Comparison of ENCODE assay signal across 11 cellular contexts in genomic region chr21:38297871-38298270, GRCh38. TPM values are rescaled to one million over a fixed set of nuclear protein-coding genes. Genes with fewer than 3 reads are reported as not detected.
"Had no signal": no experiment of that assay in that cellular context is flagged by ENCODE, and none has a peak within 500 bp of the region (broad histone marks: within the 10 kb centered on the region; RNA-seq: fewer than 3 reads in every experiment).

No MANE protein-coding gene starts in this region.

- H3K36me3 Mint-ChIP-seq: memory B cell had no signal

- H3K4me1 Mint-ChIP-seq: memory B cell had no signal

- H3K27me3 Mint-ChIP-seq: activated CD8-positive, alpha-beta T cell treated with anti-CD3 and anti-CD28 coated beads for 36 hours; stimulated activated naive CD8-positive, alpha-beta T cell treated with anti-CD3 and anti-CD28 coated beads, Interleukin-15, Interleukin-2, amounts not matched to agents 100 ng/mL and 50 ng/mL, for 24 hours had no signal

- H3K4me1 ChIP-seq: prostate gland had no signal

- H3K4me3 ChIP-seq: ascending aorta, esophagus muscularis mucosa, prostate gland had no signal

- H3K4me3 Mint-ChIP-seq: activated CD8-positive, alpha-beta T cell treated with anti-CD3 and anti-CD28 coated beads for 36 hours; memory B cell; stimulated activated naive CD8-positive, alpha-beta T cell treated with anti-CD3 and anti-CD28 coated beads, Interleukin-15, Interleukin-2, amounts not matched to agents 100 ng/mL and 50 ng/mL, for 24 hours had no signal

- DNase-seq: activated CD4-positive, alpha-beta T cell treated with anti-CD3 and anti-CD28 coated beads for 4 hours; activated CD8-positive, alpha-beta memory T cell treated with anti-CD3 and anti-CD28 coated beads, Interleukin-2, amount 50 U/mL, for 48 hours; activated CD8-positive, alpha-beta T cell treated with anti-CD3 and anti-CD28 coated beads for 36 hours; stimulated activated CD4-positive, alpha-beta T cell treated with anti-CD3 and anti-CD28 coated beads, Interleukin-4, amount 100 ng/mL, for 1 hour; stimulated activated CD8-positive, alpha-beta memory T cell treated with anti-CD3 and anti-CD28 coated beads, Interleukin-4, amount 100 ng/mL, for 48 hours had no signal

- H3K9me3 Mint-ChIP-seq: activated CD8-positive, alpha-beta T cell treated with anti-CD3 and anti-CD28 coated beads for 36 hours; memory B cell; stimulated activated naive CD8-positive, alpha-beta T cell treated with anti-CD3 and anti-CD28 coated beads, Interleukin-15, Interleukin-2, amounts not matched to agents 100 ng/mL and 50 ng/mL, for 24 hours had no signal

- H3K9me3 ChIP-seq: ascending aorta, esophagus muscularis mucosa, prostate gland had no signal

- H3K27me3 ChIP-seq: ascending aorta had no signal

- H3K36me3 ChIP-seq: ascending aorta, esophagus muscularis mucosa, prostate gland had no signal

- H3K27ac Mint-ChIP-seq: activated CD8-positive, alpha-beta T cell treated with anti-CD3 and anti-CD28 coated beads for 36 hours; memory B cell; stimulated activated naive CD8-positive, alpha-beta T cell treated with anti-CD3 and anti-CD28 coated beads, Interleukin-15, Interleukin-2, amounts not matched to agents 100 ng/mL and 50 ng/mL, for 24 hours had no signal

- H3K27ac ChIP-seq: ascending aorta, esophagus muscularis mucosa, prostate gland had no signal

RNA-seq across cellular contexts. Expression of gene KCNJ15, which starts 41.1 kb away (rescaled TPM):
- total RNA-seq: temporal lobe had no signal
